Comparison of ENCODE assay signal across 7 cellular contexts in genomic region chr19:5718579-5719273, GRCh38.
A peak's percentile ranks its signal among the peaks of the same experiment; 100 is the strongest.
DNase-seq lines count a peak whose midpoint lies in the region; ATAC-seq and TF ChIP-seq lines count a peak whose summit lies in the region.

No MANE protein-coding gene starts in this region.

- ATAC-seq in HG02870 (IDR thresholded peaks at IDR 0.05; ENCODE audit: unreplicated experiment), result no peak

- peak; percentile 36 for TF ChIP-seq POLR2A in NB4 (IDR thresholded peaks at IDR 0.05; ENCODE audit: extremely low read depth, insufficient read length)

- H3K4me3 ChIP-seq in GM12875 (ENCODE audit: low read depth, low read length) (peak overlapping the region; percentile 97), NB4 (ENCODE audit: low read depth, low read length) (peak overlapping the region; percentile 90), iPS-11a (ENCODE audit: low read depth, low read length) (peak overlapping the region; percentile 98)

- TF ChIP-seq CTCF in GM12875 (IDR thresholded peaks at IDR 0.05; ENCODE audit: borderline replicate concordance, insufficient read depth, low read depth, low read length), result no peak
- no peak for TF ChIP-seq CTCF in NB4 (IDR thresholded peaks at IDR 0.05; ENCODE audit: low read depth, low read length)

- DNase-seq in NB4 (ENCODE audit: low read depth), result peak; percentile 77
- peak; percentile 38 for DNase-seq in activated T-helper 9 cell treated with anti-CD3 and anti-CD28 coated beads, Interleukin-2, amount 50 U/mL, for 16 hours (ENCODE audit: low read depth)
- peak; percentile 53 for DNase-seq in stimulated activated CD4-positive, alpha-beta T cell treated with anti-CD3 and anti-CD28 coated beads, Interleukin-4, amount 100 ng/mL, for 1 hour
- no peak for DNase-seq in NCI-H2171 treated with DMSO at 0.1 percent for 48 hours (lab: John Stamatoyannopoulos, UW)
